Comparison of ENCODE assay signal across 9 cellular contexts in the genomic region with DNA sequence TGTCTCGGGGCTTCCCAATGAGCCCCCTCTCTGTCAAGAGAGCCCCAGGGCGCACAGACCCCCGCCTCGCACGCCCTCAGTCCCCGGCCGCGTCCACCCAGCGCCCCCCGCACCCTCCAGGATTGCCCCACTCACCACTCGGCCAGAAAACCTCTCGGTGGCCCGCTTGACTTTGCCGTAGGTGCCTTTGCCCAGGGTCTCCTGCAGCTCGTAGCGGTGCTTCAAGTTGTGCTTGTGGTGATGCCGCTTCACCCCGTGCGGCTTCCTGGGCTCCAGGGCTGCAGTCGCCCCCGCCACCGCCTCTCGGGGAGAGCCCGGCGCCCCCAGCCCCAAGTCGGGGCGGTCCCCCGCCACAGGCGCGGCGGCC. TPM values are rescaled to one million over a fixed set of nuclear protein-coding genes. Genes with fewer than 3 reads are reported as not detected.
DNase-seq lines count a peak whose midpoint lies in the region; ATAC-seq, FAIRE-seq and TF ChIP-seq lines count a peak whose summit lies in the region.
"Had no signal": no experiment of that assay in that cellular context is flagged by ENCODE, and none has a peak within 500 bp of the region (broad histone marks: within the 10 kb centered on the region; RNA-seq: fewer than 3 reads in every experiment).

No MANE protein-coding gene starts in this region.

- H3K4me3 ChIP-seq in ascending aorta = peak overlapping the region; percentile 87 to 95
- peak overlapping the region; percentile 72 to 85 (median 74) for H3K4me3 ChIP-seq in thyroid gland (replicated peaks in 1 of 3)

- TF ChIP-seq CTCF in ascending aorta (IDR thresholded peaks at IDR 0.05) (no peak), thyroid gland (IDR thresholded peaks at IDR 0.05) (no peak)

- DNase-seq in activated naive CD4-positive, alpha-beta T cell treated with anti-CD3 and anti-CD28 coated beads, Interleukin-2, amount 50 U/mL, for 16 hours = peak; percentile 11
- DNase-seq in activated naive CD4-positive, alpha-beta T cell treated with anti-CD3 and anti-CD28 coated beads, Interleukin-2, amount 10 ng/mL, durations not matched to agents 7 days and 5 days = no peak
- DNase-seq in ascending aorta (ENCODE audit: low spot score in 2 of 2) (no peak), thyroid gland (peak; percentile 23 to 28), activated gamma-delta T cell treated with Interleukin-2 at 50 U/mL for 16 hours (no peak), urothelium cell line (ENCODE audit: low spot score) (no peak)

- no peak for TF ChIP-seq POLR2A in thyroid gland (IDR thresholded peaks at IDR 0.05)

- no peaks in the 10 kb centered on the region for H3K36me3 Mint-ChIP-seq in activated naive CD4-positive, alpha-beta T cell treated with anti-CD3 and anti-CD28 coated beads, Interleukin-2, amount 10 ng/mL, durations not matched to agents 7 days and 5 days

- H3K9me3 ChIP-seq in ascending aorta (no peaks in the 10 kb centered on the region), thyroid gland (no peaks in the 10 kb centered on the region)

- no peak for FAIRE-seq in urothelium cell line (lab: Jason Lieb, UNC)

- H3K36me3 ChIP-seq in ascending aorta = no peaks in the 10 kb centered on the region
- no peaks in the 10 kb centered on the region for H3K36me3 ChIP-seq in thyroid gland

- 4 to 5% methylated on average over 12 to 20 of the region's 31 CpGs for WGBS in thyroid gland, 2 donors

- peaks cover 77% of the 10 kb centered on the region for H3K27me3 Mint-ChIP-seq in activated naive CD4-positive, alpha-beta T cell treated with anti-CD3 and anti-CD28 coated beads, Interleukin-2, amount 10 ng/mL, durations not matched to agents 7 days and 5 days

- no peak for ATAC-seq in HG03097 (IDR thresholded peaks at IDR 0.05; ENCODE audit: low FRiP score, unreplicated experiment)

- no peaks in the 10 kb centered on the region for H3K9me3 Mint-ChIP-seq in activated naive CD4-positive, alpha-beta T cell treated with anti-CD3 and anti-CD28 coated beads, Interleukin-2, amount 10 ng/mL, durations not matched to agents 7 days and 5 days

- H3K27ac ChIP-seq in ascending aorta (peak overlapping the region; percentile 98 to 99), layer of hippocampus (ENCODE audit: low read depth, low read length) (peak overlapping the region; percentile 91), thyroid gland (peak overlapping the region; percentile 73 to 91 (median 80))

- H3K4me1 ChIP-seq in ascending aorta (peaks cover 5 to 39% of the 10 kb centered on the region in 2 donors), thyroid gland (peaks cover 27 to 35% of the 10 kb centered on the region in 2 donors)

- no peak overlapping the region for H3K27ac Mint-ChIP-seq in activated naive CD4-positive, alpha-beta T cell treated with anti-CD3 and anti-CD28 coated beads, Interleukin-2, amount 10 ng/mL, durations not matched to agents 7 days and 5 days

- H3K27me3 ChIP-seq in ascending aorta = no peaks in the 10 kb centered on the region
- no peaks in the 10 kb centered on the region for H3K27me3 ChIP-seq in layer of hippocampus (ENCODE audit: control insufficient read depth, insufficient read depth, low read length)
- no peaks in the 10 kb centered on the region for H3K27me3 ChIP-seq in thyroid gland

- intact Hi-C loops in ascending aorta (cut with DNase I) = loop anchor here (5.0 kb wide), 6 partner anchors 61 to 576 kb away; no protein-coding TSS in a partner anchor
- intact Hi-C loops in thyroid gland (cut with DNase I) = loop anchor here (5.0 kb wide), 1 partner anchor 431 kb away; no protein-coding TSS in a partner anchor

- H3K4me1 Mint-ChIP-seq in activated naive CD4-positive, alpha-beta T cell treated with anti-CD3 and anti-CD28 coated beads, Interleukin-2, amount 10 ng/mL, durations not matched to agents 7 days and 5 days = peaks cover 2% of the 10 kb centered on the region

- H3K4me3 Mint-ChIP-seq in activated naive CD4-positive, alpha-beta T cell treated with anti-CD3 and anti-CD28 coated beads, Interleukin-2, amount 10 ng/mL, durations not matched to agents 7 days and 5 days = no peak overlapping the region

- CTCF ChIA-PET in activated naive CD4-positive, alpha-beta T cell treated with anti-CD3 and anti-CD28 coated beads, Interleukin-2, amount 10 ng/mL, durations not matched to agents 7 days and 5 days (lab: Charles Lee) = interaction anchor here (1.2 to 4.2 kb wide), 4 partner anchors 11 to 718 kb away, joined by 3 to 28 read pairs (median 20); no protein-coding TSS in a partner anchor

RNA-seq across cellular contexts. Expression of a gene that starts 0.5 kb away (rescaled TPM):
- total RNA-seq in ascending aorta (29.7 TPM), thyroid gland (10 to 100 TPM in 3 of 4 donors, 1 to 10 TPM in 1; 4.5 to 38.4 (median 10.6) TPM)
- total RNA-seq: activated CD8-positive, alpha-beta memory T cell treated with anti-CD3 and anti-CD28 coated beads for 36 hours had no signal

Comparison
In these comparisons a context has a peak if more than half of its experiments do, and no peak if none do; other contexts are left out.
1. DNase-seq: peak in activated naive CD4-positive, alpha-beta T cell treated with anti-CD3 and anti-CD28 coated beads, Interleukin-2, amount 50 U/mL, for 16 hours (single experiment) and thyroid gland (2 of 2); none in activated naive CD4-positive, alpha-beta T cell treated with anti-CD3 and anti-CD28 coated beads, Interleukin-2, amount 10 ng/mL, durations not matched to agents 7 days and 5 days (single experiment), ascending aorta (0 of 2), activated gamma-delta T cell treated with Interleukin-2 at 50 U/mL for 16 hours (single experiment) and urothelium cell line (single experiment).
2. Peak in every context shown above with its lines, with median percentiles within 50 percentile points of each other: H3K27ac ChIP-seq.